ENCODE assay signal across 16 cellular contexts in the genomic region with DNA sequence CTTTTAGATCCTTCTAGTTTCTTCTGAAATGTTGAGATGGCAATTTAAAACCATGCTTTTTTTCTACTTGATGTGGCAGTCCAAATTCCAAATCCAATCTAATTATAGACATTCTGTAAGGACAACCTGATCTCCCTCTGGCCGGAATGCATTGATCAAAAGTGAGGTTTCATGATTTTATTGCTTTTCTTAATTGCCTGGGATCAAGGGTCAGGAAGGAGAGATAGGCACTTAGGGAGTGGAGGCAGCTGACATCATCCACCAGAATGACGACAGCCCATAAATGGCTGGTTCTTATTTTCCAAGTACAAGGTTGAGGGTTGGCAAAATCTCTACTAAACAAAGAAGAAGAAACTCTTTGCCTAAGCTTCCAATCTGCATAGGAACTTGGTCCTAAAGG.
"Had no signal": no experiment of that assay in that cellular context is flagged by ENCODE, and none has a peak within 500 bp of the region (broad histone marks: within the 10 kb centered on the region; RNA-seq: fewer than 3 reads in every experiment).

No MANE protein-coding gene starts in this region.

- H3K36me3 ChIP-seq: right atrium auricular region, upper lobe of left lung had no signal

- H3K9ac ChIP-seq: SK-N-SH had no signal

- ATAC-seq: stimulated activated memory B cell treated with anti-CD40 and anti-IgM and Interleukin-4, amounts not matched to agents 10 μg/mL and 1 μg/mL and 100 μg/mL, for 72 hours; T-helper 17 cell had no signal

- H3K9me3 ChIP-seq: right atrium auricular region, SK-N-SH, upper lobe of left lung had no signal

- H3K27ac ChIP-seq: epithelial cell of prostate, right atrium auricular region, spleen, upper lobe of left lung had no signal

- H3K4me3 ChIP-seq: right atrium auricular region, spleen, upper lobe of left lung had no signal

- H3K27me3 ChIP-seq: right atrium auricular region, spleen, upper lobe of left lung had no signal

- DNase-seq: activated CD4-positive, alpha-beta T cell treated with anti-CD3 and anti-CD28 coated beads, Interleukin-2, amount 10 ng/mL, durations not matched to agents 7 days and 5 days; activated CD4-positive, CD25-positive, alpha-beta regulatory T cell; activated CD8-positive, alpha-beta memory T cell treated with anti-CD3 and anti-CD28 coated beads for 24 hours; activated naive CD4-positive, alpha-beta T cell treated with anti-CD3 and anti-CD28 coated beads, Interleukin-2, amount 10 ng/mL, durations not matched to agents 7 days and 5 days; caudate nucleus; cortex of kidney; effector memory CD4-positive, alpha-beta T cell; immature natural killer cell; SK-N-SH; spleen; stimulated activated CD4-positive, alpha-beta T cell treated with anti-CD3 and anti-CD28 coated beads, Interleukin-1b, Interleukin-23, amount 100 ng/mL, for 48 hours; T-helper 17 cell; upper lobe of left lung had no signal

- H3K4me2 ChIP-seq: SK-N-SH had no signal
